9 cellular contexts compared by ENCODE assay signal in the genomic region with DNA sequence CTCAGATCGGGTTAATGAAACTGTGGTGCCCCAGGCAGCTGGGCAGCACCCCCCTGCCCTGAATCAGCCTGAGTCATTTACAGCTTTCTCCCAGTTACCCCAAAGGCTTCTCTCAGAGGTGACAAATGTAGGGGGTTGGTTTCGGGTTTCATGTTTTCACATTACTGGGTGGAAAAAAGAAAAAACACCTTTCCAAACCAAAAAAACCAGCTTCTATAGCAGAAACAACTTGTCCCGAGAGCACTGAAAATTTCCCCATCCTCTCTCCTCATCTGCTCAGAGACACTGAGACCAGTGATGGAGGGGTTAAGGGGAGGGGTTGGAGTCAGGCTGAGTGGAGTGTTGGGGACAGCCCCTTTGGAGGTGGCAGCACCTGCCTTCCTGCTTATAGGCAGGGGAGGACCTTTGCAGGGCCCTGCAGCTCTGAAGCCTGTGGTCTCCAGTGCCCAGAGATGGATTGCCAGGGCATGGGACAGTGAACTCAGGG. TPM values are rescaled to one million over a fixed set of nuclear protein-coding genes. Genes with fewer than 3 reads are reported as not detected.
A peak's percentile ranks its signal among the peaks of the same experiment; 100 is the strongest.
DNase-seq lines count a peak whose midpoint lies in the region; ATAC-seq and TF ChIP-seq lines count a peak whose summit lies in the region.
"Had no signal": no experiment of that assay in that cellular context is flagged by ENCODE, and none has a peak within 500 bp of the region (broad histone marks: within the 10 kb centered on the region; RNA-seq: fewer than 3 reads in every experiment).

No MANE protein-coding gene starts in this region.

- ATAC-seq in GM19463 (IDR thresholded peaks at IDR 0.05; ENCODE audit: unreplicated experiment) (peak; percentile 78), HG03378 (IDR thresholded peaks at IDR 0.05; ENCODE audit: unreplicated experiment) (peak; percentile 61)

- WGBS in thyroid gland, 2 donors, result 74 to 86% methylated on average over 3 of the region's 3 CpGs

- no peak overlapping the region for H3K27ac ChIP-seq in thyroid gland

- peaks cover 25 to 26% of the 10 kb centered on the region in 2 donors for H3K36me3 ChIP-seq in thyroid gland

- DNase-seq in EL (peak; percentile 48), dermis blood vessel endothelial cell (no peak), globus pallidus (ENCODE audit: low spot score) (no peak), thyroid gland (no peak)
- DNase-seq in activated T-helper 9 cell treated with anti-CD3 and anti-CD28 coated beads, Interleukin-2, amount 50 U/mL, for 16 hours (ENCODE audit: low read depth), result peak; percentile 62
- peak; percentile 73 for DNase-seq in stimulated activated CD4-positive, alpha-beta T cell treated with anti-CD3 and anti-CD28 coated beads, Interleukin-4, amount 100 ng/mL, for 1 hour

- H3K4me3 ChIP-seq in thyroid gland (replicated peaks in 1 of 3), result no peak overlapping the region

- TF ChIP-seq POLR2A in thyroid gland (IDR thresholded peaks at IDR 0.05), result no peak

- TF ChIP-seq CTCF in thyroid gland (IDR thresholded peaks at IDR 0.05), result no peak

- H3K27me3 ChIP-seq in thyroid gland, result no peaks in the 10 kb centered on the region

- no peaks in the 10 kb centered on the region for H3K9me3 ChIP-seq in thyroid gland

- H3K4me1 ChIP-seq in thyroid gland, result peaks cover 0 to 14% of the 10 kb centered on the region in 2 donors

- intact Hi-C loops in thyroid gland (cut with DNase I), result loop anchor here (10.0 kb wide), 1 partner anchor 807 kb away; no protein-coding TSS in a partner anchor

RNA-seq across cellular contexts. Expression of a gene that starts 15.6 kb away (rescaled TPM):
- total RNA-seq in dermis blood vessel endothelial cell (47.0 and 47.5 TPM in 2 replicates), thyroid gland (10 to 100 TPM; 36.1 to 43.9 (median 39.4) TPM)

RNA-seq across cellular contexts. Expression of a gene that starts 18.4 kb away (rescaled TPM):
- under 0.01 and 0.05 TPM in 2 replicates for total RNA-seq in dermis blood vessel endothelial cell
- not detected for total RNA-seq in thyroid gland
- total RNA-seq: endothelial cell of umbilical vein had no signal

RNA-seq across cellular contexts. Expression of a gene that starts 22.8 kb away (rescaled TPM):
- total RNA-seq in dermis blood vessel endothelial cell (12.4 and 20.2 TPM in 2 replicates), thyroid gland (10 to 100 TPM in 2 of 4 donors, 1 to 10 TPM in 2; 7.5 to 13.8 (median 10.4) TPM)

RNA-seq across cellular contexts. Expression of a gene that starts 38.3 kb away (rescaled TPM):
- total RNA-seq in dermis blood vessel endothelial cell (73.7 and 136 TPM in 2 replicates), thyroid gland (10 to 100 TPM; 42.1 to 77.0 (median 46.6) TPM)

Comparison
In these comparisons a context has a peak if more than half of its experiments do, and no peak if none do; other contexts are left out.
1. DNase-seq: peak in EL (single experiment), activated T-helper 9 cell treated with anti-CD3 and anti-CD28 coated beads, Interleukin-2, amount 50 U/mL, for 16 hours (single experiment) and stimulated activated CD4-positive, alpha-beta T cell treated with anti-CD3 and anti-CD28 coated beads, Interleukin-4, amount 100 ng/mL, for 1 hour (single experiment); none in dermis blood vessel endothelial cell (single experiment), globus pallidus (single experiment) and thyroid gland (0 of 2).